Comparison of ENCODE assay signal across 8 cellular contexts in genomic region chr7:106660862-106661720, GRCh38. TPM values are rescaled to one million over a fixed set of nuclear protein-coding genes. Genes with fewer than 3 reads are reported as not detected.
DNase-seq lines count a peak whose midpoint lies in the region; ATAC-seq and TF ChIP-seq lines count a peak whose summit lies in the region.

CCDC71L (minus strand) TSS chr7:106661158; CDS start chr7:106660896, 262 bp downstream.

- H3K9ac ChIP-seq in BLaER1, result peak within 1 kb of the TSS; percentile 92

- TF ChIP-seq CTCF in dorsolateral prefrontal cortex (IDR thresholded peaks at IDR 0.05 in 54 of 56, conservative IDR thresholded peaks at IDR 0.05 in 2 of 56; ENCODE audit: low read depth in 1 of 56, partially characterized antibody in 56 of 56), result peak in 7 of 56 donors; percentile 1 to 21 (median 18)
- no peak for TF ChIP-seq CTCF in lower leg skin (IDR thresholded peaks at IDR 0.05)

- no peaks in the 10 kb centered on the region for H4K20me1 ChIP-seq in BLaER1

- H3K4me3 ChIP-seq in BLaER1 (peak within 1 kb of the TSS; percentile 91), dorsolateral prefrontal cortex (peak within 1 kb of the TSS; percentile 59 to 95 (median 81)), lower leg skin (ENCODE audit: low read depth, poor library complexity, severe bottlenecking) (peak within 1 kb of the TSS; percentile 74)

- H3K27ac ChIP-seq in BLaER1 (peak within 1 kb of the TSS; percentile 93), dorsolateral prefrontal cortex (peak within 1 kb of the TSS; percentile 41 to 96 (median 87))

- H3K27me3 ChIP-seq in BLaER1 (no peaks in the 10 kb centered on the region), dorsolateral prefrontal cortex (no peaks in the 10 kb centered on the region)

- peak within 1 kb of the TSS; percentile 91 for H3K4me2 ChIP-seq in BLaER1

- DNase-seq in NCI-H748 treated with DMSO at 0.1 percent for 48 hours (lab: John Stamatoyannopoulos, UW), result peak; percentile 90
- DNase-seq in activated CD4-positive, alpha-beta T cell treated with anti-CD3 and anti-CD28 coated beads, Interleukin-2, amount 50 U/mL, for 4 hours, result peak; percentile 91 to 92
- peak; percentile 48 to 95 (median 90) for DNase-seq in dorsolateral prefrontal cortex
- DNase-seq in lower leg skin (ENCODE audit: low spot score in 2 of 2), result peak; percentile 93 to 99
- peak; percentile 90 to 91 for DNase-seq in stimulated activated CD4-positive, alpha-beta T cell treated with anti-CD3 and anti-CD28 coated beads, Interleukin-4, amount 100 ng/mL, for 48 hours (ENCODE audit: low read depth in 2 of 2)

- peak; percentile 75 for ATAC-seq in GM19351 (IDR thresholded peaks at IDR 0.05; ENCODE audit: unreplicated experiment)
- ATAC-seq in HG03521 (IDR thresholded peaks at IDR 0.05; ENCODE audit: unreplicated experiment), result peak; percentile 72

- 3 to 4% methylated on average over 44 to 50 of the region's 51 CpGs for WGBS in lower leg skin, 2 donors

- H3K4me1 ChIP-seq in BLaER1, result peaks cover 27% of the 10 kb centered on the region

- no peak for TF ChIP-seq POLR2A in lower leg skin (IDR thresholded peaks at IDR 0.05)

- intact Hi-C loops in dorsolateral prefrontal cortex (cut with DNase I) (loop anchor here in 1 of 2 donors (5.0 kb wide), 1 partner anchor 506 kb away; the partner anchor contains the start of gene HBP1), lower leg skin (cut with DNase I; ENCODE audit: low total_unique reads) (no loop called here)

- no peaks in the 10 kb centered on the region for H3K36me3 ChIP-seq in BLaER1

- no peaks in the 10 kb centered on the region for H3K9me3 ChIP-seq in BLaER1

RNA-seq across cellular contexts. Expression of gene CCDC71L, which starts in this region (rescaled TPM):
- 1 to 10 TPM; 2.7 to 9.8 (median 6.1) TPM for total RNA-seq in dorsolateral prefrontal cortex
- total RNA-seq in lower leg skin, result 10 to 100 TPM in 1 of 4 donors, 1 to 10 TPM in 3; 3.0 to 13.4 (median 8.3) TPM

Comparison
In these comparisons a context has a peak if more than half of its experiments do, and no peak if none do; other contexts are left out.
1. Peak in every context shown above with its lines: DNase-seq, ATAC-seq, H3K4me3 ChIP-seq and H3K27ac ChIP-seq.